In genomic region chr11:25244126-25244525, GRCh38 we compare ENCODE assay signal across 8 cellular contexts.
"Had no signal": no experiment of that assay in that cellular context is flagged by ENCODE, and none has a peak within 500 bp of the region (broad histone marks: within the 10 kb centered on the region; RNA-seq: fewer than 3 reads in every experiment).

No MANE protein-coding gene starts in this region.

- ATAC-seq: GM12878 had no signal

- FAIRE-seq: G401.6, GM12878, GM12891, GM12892, GM18507, GM19239 had no signal

- H3K4me3 ChIP-seq: GM12878 had no signal

- DNase-seq: GDM1, GF-D8 had no signal
